28 cellular contexts compared by ENCODE assay signal in genomic region chr4:72714482-72715279, GRCh38.
"Had no signal": no experiment of that assay in that cellular context is flagged by ENCODE, and none has a peak within 500 bp of the region (broad histone marks: within the 10 kb centered on the region; RNA-seq: fewer than 3 reads in every experiment).

No MANE protein-coding gene starts in this region.

- H3K27me3 Mint-ChIP-seq: activated CD4-positive, alpha-beta memory T cell treated with anti-CD3 and anti-CD28 coated beads, Interleukin-2, amount 10 ng/mL, durations not matched to agents 7 days and 5 days; activated naive CD8-positive, alpha-beta T cell treated with anti-CD3 and anti-CD28 coated beads, Interleukin-2, amount 10 ng/mL, durations not matched to agents 7 days and 5 days; activated T-cell treated with anti-CD3 and anti-CD28 coated beads, Interleukin-2, amount 50 U/mL, for 24 hours had no signal

- H3K9me3 Mint-ChIP-seq: activated CD4-positive, alpha-beta memory T cell treated with anti-CD3 and anti-CD28 coated beads, Interleukin-2, amount 10 ng/mL, durations not matched to agents 7 days and 5 days; activated CD4-positive, alpha-beta T cell treated with anti-CD3 and anti-CD28 coated beads, Interleukin-2, amount 10 ng/mL, durations not matched to agents 7 days and 5 days; activated naive CD4-positive, alpha-beta T cell treated with anti-CD3 and anti-CD28 coated beads, Interleukin-2, amount 50 U/mL, for 72 hours; activated naive CD8-positive, alpha-beta T cell treated with anti-CD3 and anti-CD28 coated beads, Interleukin-2, amount 10 ng/mL, durations not matched to agents 7 days and 5 days; activated T-cell treated with anti-CD3 and anti-CD28 coated beads, Interleukin-2, amount 50 U/mL, for 24 hours; activated T-cell treated with anti-CD3 and anti-CD28 coated beads, Interleukin-2, amount 50 U/mL, for 72 hours; effector memory CD8-positive, alpha-beta T cell; T-helper 2 cell treated with Interferon-gamma antibody and Interleukin-4, amounts not matched to agents 5 μg/mL and 100 μg/mL, for 36 hours had no signal

- H3K36me3 Mint-ChIP-seq: activated naive CD4-positive, alpha-beta T cell treated with anti-CD3 and anti-CD28 coated beads, Interleukin-2, amount 50 U/mL, for 72 hours; activated naive CD8-positive, alpha-beta T cell treated with anti-CD3 and anti-CD28 coated beads, Interleukin-2, amount 10 ng/mL, durations not matched to agents 7 days and 5 days had no signal

- H3K27ac Mint-ChIP-seq: activated CD4-positive, alpha-beta memory T cell treated with anti-CD3 and anti-CD28 coated beads, Interleukin-2, amount 10 ng/mL, durations not matched to agents 7 days and 5 days; activated CD4-positive, alpha-beta T cell treated with anti-CD3 and anti-CD28 coated beads for 36 hours; activated CD4-positive, alpha-beta T cell treated with anti-CD3 and anti-CD28 coated beads, Interleukin-2, amount 10 ng/mL, durations not matched to agents 7 days and 5 days; activated naive CD4-positive, alpha-beta T cell treated with anti-CD3 and anti-CD28 coated beads, Interleukin-2, amount 50 U/mL, for 72 hours; activated naive CD8-positive, alpha-beta T cell treated with anti-CD3 and anti-CD28 coated beads, Interleukin-2, amount 10 ng/mL, durations not matched to agents 7 days and 5 days; activated T-cell treated with anti-CD3 and anti-CD28 coated beads, Interleukin-2, amount 50 U/mL, for 24 hours; activated T-cell treated with anti-CD3 and anti-CD28 coated beads, Interleukin-2, amount 50 U/mL, for 72 hours; effector memory CD8-positive, alpha-beta T cell; T-helper 17 cell; T-helper 2 cell treated with Interferon-gamma antibody and Interleukin-4, amounts not matched to agents 5 μg/mL and 100 μg/mL, for 36 hours had no signal

- H3K4me3 Mint-ChIP-seq: activated CD4-positive, alpha-beta memory T cell treated with anti-CD3 and anti-CD28 coated beads, Interleukin-2, amount 10 ng/mL, durations not matched to agents 7 days and 5 days; activated CD4-positive, alpha-beta T cell treated with anti-CD3 and anti-CD28 coated beads for 36 hours; activated CD4-positive, alpha-beta T cell treated with anti-CD3 and anti-CD28 coated beads, Interleukin-2, amount 10 ng/mL, durations not matched to agents 7 days and 5 days; activated naive CD8-positive, alpha-beta T cell treated with anti-CD3 and anti-CD28 coated beads, Interleukin-2, amount 10 ng/mL, durations not matched to agents 7 days and 5 days; activated T-cell treated with anti-CD3 and anti-CD28 coated beads, Interleukin-2, amount 50 U/mL, for 24 hours; activated T-cell treated with anti-CD3 and anti-CD28 coated beads, Interleukin-2, amount 50 U/mL, for 72 hours; effector memory CD8-positive, alpha-beta T cell; T-helper 17 cell; T-helper 2 cell treated with Interferon-gamma antibody and Interleukin-4, amounts not matched to agents 5 μg/mL and 100 μg/mL, for 36 hours had no signal

- ATAC-seq: activated CD4-positive, alpha-beta T cell treated with anti-CD3 and anti-CD28 coated beads for 36 hours; activated naive CD4-positive, alpha-beta T cell treated with anti-CD3 and anti-CD28 coated beads, Interleukin-2, amount 50 U/mL, for 72 hours; activated T-cell treated with anti-CD3 and anti-CD28 coated beads, Interleukin-2, amount 50 U/mL, for 72 hours; effector memory CD8-positive, alpha-beta T cell; foreskin keratinocyte; gastrocnemius medialis; heart left ventricle; T-helper 17 cell had no signal

- H3K4me1 Mint-ChIP-seq: activated CD4-positive, alpha-beta memory T cell treated with anti-CD3 and anti-CD28 coated beads, Interleukin-2, amount 10 ng/mL, durations not matched to agents 7 days and 5 days; activated CD4-positive, alpha-beta T cell treated with anti-CD3 and anti-CD28 coated beads for 36 hours; activated CD4-positive, alpha-beta T cell treated with anti-CD3 and anti-CD28 coated beads, Interleukin-2, amount 10 ng/mL, durations not matched to agents 7 days and 5 days; activated naive CD8-positive, alpha-beta T cell treated with anti-CD3 and anti-CD28 coated beads, Interleukin-2, amount 10 ng/mL, durations not matched to agents 7 days and 5 days; T-helper 17 cell had no signal

- DNase-seq: activated CD4-positive, alpha-beta memory T cell treated with anti-CD3 and anti-CD28 coated beads, Interleukin-2, amount 10 ng/mL, durations not matched to agents 7 days and 5 days; activated CD4-positive, alpha-beta T cell treated with anti-CD3 and anti-CD28 coated beads for 36 hours; activated CD4-positive, alpha-beta T cell treated with anti-CD3 and anti-CD28 coated beads, Interleukin-2, amount 10 ng/mL, durations not matched to agents 7 days and 5 days; activated CD4-positive, alpha-beta T cell treated with anti-CD3 and anti-CD28 coated beads, Interleukin-2, amount 50 U/mL, for 4 hours; activated CD4-positive, CD25-positive, alpha-beta regulatory T cell; activated CD4-positive, CD25-positive, alpha-beta regulatory T cell treated with anti-CD3 and anti-CD28 coated beads, Interleukin-2, amount 50 U/mL, for 72 hours; activated CD8-positive, alpha-beta memory T cell treated with anti-CD3 and anti-CD28 coated beads, Interleukin-2, amount 50 U/mL, for 48 hours; activated gamma-delta T cell treated with Interleukin-2 at 50 U/mL for 16 hours; activated naive CD4-positive, alpha-beta T cell treated with Interleukin-2 at 50 U/mL for 16 hours; activated naive CD8-positive, alpha-beta T cell treated with anti-CD3 and anti-CD28 coated beads, Interleukin-2, amount 10 ng/mL, durations not matched to agents 7 days and 5 days; activated T-cell treated with anti-CD3 and anti-CD28 coated beads for 4 hours; activated T-cell treated with anti-CD3 and anti-CD28 coated beads, Interleukin-2, amount 50 U/mL, for 24 hours; activated T-cell treated with anti-CD3 and anti-CD28 coated beads, Interleukin-2, amount 50 U/mL, for 72 hours; caudate nucleus; cortex of kidney; dermis blood vessel endothelial cell; effector CD4-positive, alpha-beta T cell; effector memory CD8-positive, alpha-beta T cell; foreskin keratinocyte; gastrocnemius medialis; glutamatergic neuron; heart left ventricle; hypothalamus; T-helper 1 cell; T-helper 17 cell; T1000 had no signal
